Comparison of ENCODE assay signal across 8 cellular contexts in genomic region chr11:64088159-64089026, GRCh38.
DNase-seq lines count a peak whose midpoint lies in the region; ATAC-seq and TF ChIP-seq lines count a peak whose summit lies in the region.

No MANE protein-coding gene starts in this region.

- no peaks in the 10 kb centered on the region for H3K9me3 ChIP-seq in OCI-LY3 (ENCODE audit: insufficient read depth, low read length)

- 0 out of 2 replicates have a peak, but pooled peaks cover 6% of the 10 kb centered on the region for H4K20me1 ChIP-seq in OCI-LY3 (ENCODE audit: insufficient read depth, low read length)

- H3K9ac ChIP-seq in OCI-LY3 (ENCODE audit: low read length) = no peak overlapping the region

- H3K79me2 ChIP-seq in OCI-LY3 (ENCODE audit: low read length) = no peaks in the 10 kb centered on the region

- no peaks in the 10 kb centered on the region for H3K36me3 ChIP-seq in OCI-LY3 (replicated peaks; ENCODE audit: low read depth, low read length)

- H3K4me3 ChIP-seq in GM12864 (ENCODE audit: low read depth, low read length) (no peak overlapping the region), OCI-LY3 (ENCODE audit: low read length) (peak overlapping the region; percentile 58), fibroblast of mammary gland (ENCODE audit: control insufficient read depth, low read depth, low read length) (no peak overlapping the region)

- H3K27ac ChIP-seq in 22Rv1 (no peak overlapping the region), OCI-LY3 (ENCODE audit: low read length) (no peak overlapping the region)

- no peaks in the 10 kb centered on the region for H3K27me3 ChIP-seq in OCI-LY3 (ENCODE audit: low read depth, low read length)

- DNase-seq in GM12864 (ENCODE audit: low read depth) = no peak
- no peak for DNase-seq in fibroblast of mammary gland (ENCODE audit: low read depth)
- DNase-seq in glomerular visceral epithelial cell (ENCODE audit: extremely low spot score) = no peak
- no peak for DNase-seq in activated CD8-positive, alpha-beta memory T cell treated with anti-CD3 and anti-CD28 coated beads, Interleukin-2, amount 50 U/mL, for 48 hours

- peak overlapping the region; percentile 60 for H3K4me2 ChIP-seq in OCI-LY3 (ENCODE audit: low read length)

- TF ChIP-seq CTCF in 22Rv1 (IDR thresholded peaks at IDR 0.05) (peak; percentile 56), GM12864 (IDR thresholded peaks at IDR 0.05; ENCODE audit: low read depth, low read length, missing control alignments) (peak; percentile 35), OCI-LY3 (IDR thresholded peaks at IDR 0.05; ENCODE audit: low read depth, low read length) (peak; percentile 74), fibroblast of mammary gland (conservative IDR thresholded peaks at IDR 0.05; ENCODE audit: control insufficient read depth, insufficient read depth, low read depth, low read length) (peak; percentile 11)

- H3K4me1 ChIP-seq in OCI-LY3 (ENCODE audit: low read length) = peaks cover 21% of the 10 kb centered on the region

- ATAC-seq in HG03460 (IDR thresholded peaks at IDR 0.05; ENCODE audit: unreplicated experiment) (no peak), GM21447 (IDR thresholded peaks at IDR 0.05; ENCODE audit: unreplicated experiment) (no peak)

- H2AFZ ChIP-seq in OCI-LY3 (ENCODE audit: low read depth, low read length) = 0 out of 2 replicates have a peak overlapping the region, but pooled peaks have one; percentile 55

Comparison
In these comparisons a context has a peak if more than half of its experiments do, and no peak if none do; other contexts are left out.
1. CTCF ChIP-seq: peak in every context shown above with its lines; median percentile 74 in OCI-LY3; 56 in 22Rv1; 35 in GM12864; 11 in fibroblast of mammary gland.